In the genomic region with DNA sequence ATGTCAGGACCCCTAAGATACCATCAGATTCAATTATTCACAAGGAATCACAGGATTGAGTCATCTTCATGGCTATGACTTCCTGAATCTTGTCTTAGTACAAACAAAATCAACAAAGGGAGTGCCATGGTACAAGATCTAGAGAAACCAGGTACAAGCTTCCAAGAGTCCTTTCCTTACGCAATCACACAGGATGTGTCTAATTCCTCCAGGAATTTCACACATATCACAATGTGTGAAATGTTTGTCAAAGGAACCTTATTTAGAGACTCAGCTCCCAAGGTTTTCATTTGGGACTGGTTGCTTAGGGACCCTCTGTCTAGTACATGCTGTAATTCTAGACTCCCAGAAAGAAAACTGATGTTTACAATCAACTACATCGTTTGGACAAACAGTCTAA, we compare ENCODE assay signal across 17 cellular contexts.
A peak's percentile ranks its signal among the peaks of the same experiment; 100 is the strongest.
DNase-seq lines count a peak whose midpoint lies in the region; ATAC-seq and TF ChIP-seq lines count a peak whose summit lies in the region.
"Had no signal": no experiment of that assay in that cellular context is flagged by ENCODE, and none has a peak within 500 bp of the region (broad histone marks: within the 10 kb centered on the region; RNA-seq: fewer than 3 reads in every experiment).

No MANE protein-coding gene starts in this region.

- no peaks in the 10 kb centered on the region for H3K27me3 ChIP-seq in right atrium auricular region
- H3K27me3 ChIP-seq: body of pancreas had no signal

- H3K27ac ChIP-seq in right atrium auricular region: no peak overlapping the region
- H3K27ac ChIP-seq: body of pancreas had no signal

- H3K4me3 ChIP-seq in choroid plexus epithelial cell (ENCODE audit: low read depth, low read length) (no peak overlapping the region), right atrium auricular region (no peak overlapping the region)
- H3K4me3 ChIP-seq: body of pancreas had no signal

- no peaks in the 10 kb centered on the region for H3K36me3 ChIP-seq in right atrium auricular region

- H3K9me3 ChIP-seq in right atrium auricular region: no peaks in the 10 kb centered on the region
- H3K9me3 ChIP-seq: body of pancreas had no signal

- TF ChIP-seq CTCF in choroid plexus epithelial cell (conservative IDR thresholded peaks at IDR 0.05; ENCODE audit: low read depth, low read length) (no peak), right atrium auricular region (IDR thresholded peaks at IDR 0.05) (no peak)

- no peaks in the 10 kb centered on the region for H3K4me1 ChIP-seq in right atrium auricular region
- H3K4me1 ChIP-seq: body of pancreas had no signal

- ATAC-seq in stimulated activated naive CD8-positive, alpha-beta T cell treated with anti-CD3 and anti-CD28 coated beads, Interleukin-15, Interleukin-2, amounts not matched to agents 100 U/mL and 50 U/mL, for 24 hours: no peak
- ATAC-seq in HG03039 (IDR thresholded peaks at IDR 0.05; ENCODE audit: unreplicated experiment): no peak
- ATAC-seq: body of pancreas; stimulated activated naive B cell treated with anti-CD40 and anti-IgM and Interleukin-4, amounts not matched to agents 10 μg/mL and 1 μg/mL and 100 μg/mL, for 72 hours had no signal

- peak; percentile 33 for DNase-seq in EH (ENCODE audit: low read depth)
- peak; percentile 78 for DNase-seq in NCI-H226
- peak; percentile 46 for DNase-seq in choroid plexus epithelial cell (ENCODE audit: low read depth)
- peak; percentile 58 for DNase-seq in kidney glomerular epithelial cell (lab: John Stamatoyannopoulos, UW)
- no peak for DNase-seq in stimulated activated naive CD8-positive, alpha-beta T cell treated with anti-CD3 and anti-CD28 coated beads, Interleukin-15, Interleukin-2, amounts not matched to agents 100 U/mL and 50 U/mL, for 24 hours
- DNase-seq in activated CD8-positive, alpha-beta memory T cell treated with anti-CD3 and anti-CD28 coated beads, Interleukin-2, amount 50 U/mL, for 48 hours: no peak
- DNase-seq in right atrium auricular region (ENCODE audit: low spot score): no peak
- DNase-seq: activated B cell treated with CpG ODN at 0.5 μM for 24 hours; activated naive CD4-positive, alpha-beta T cell treated with Interleukin-2 at 50 U/mL for 16 hours; body of pancreas; effector CD8-positive, alpha-beta T cell; NCI-H1436; NCI-H524; occipital lobe; stimulated activated naive B cell treated with anti-CD40 and anti-IgM and Interleukin-4, amounts not matched to agents 10 μg/mL and 1 μg/mL and 100 μg/mL, for 72 hours; T-helper 1 cell had no signal

Comparison
In these comparisons a context has a peak if more than half of its experiments do, and no peak if none do; other contexts are left out.
1. DNase-seq: peak in EH (single experiment), NCI-H226 (single experiment), choroid plexus epithelial cell (single experiment) and kidney glomerular epithelial cell (single experiment); none in stimulated activated naive CD8-positive, alpha-beta T cell treated with anti-CD3 and anti-CD28 coated beads, Interleukin-15, Interleukin-2, amounts not matched to agents 100 U/mL and 50 U/mL, for 24 hours (single experiment), activated CD8-positive, alpha-beta memory T cell treated with anti-CD3 and anti-CD28 coated beads, Interleukin-2, amount 50 U/mL, for 48 hours (single experiment) and right atrium auricular region (single experiment).